Comparison of ENCODE assay signal across 8 cellular contexts in the genomic region with DNA sequence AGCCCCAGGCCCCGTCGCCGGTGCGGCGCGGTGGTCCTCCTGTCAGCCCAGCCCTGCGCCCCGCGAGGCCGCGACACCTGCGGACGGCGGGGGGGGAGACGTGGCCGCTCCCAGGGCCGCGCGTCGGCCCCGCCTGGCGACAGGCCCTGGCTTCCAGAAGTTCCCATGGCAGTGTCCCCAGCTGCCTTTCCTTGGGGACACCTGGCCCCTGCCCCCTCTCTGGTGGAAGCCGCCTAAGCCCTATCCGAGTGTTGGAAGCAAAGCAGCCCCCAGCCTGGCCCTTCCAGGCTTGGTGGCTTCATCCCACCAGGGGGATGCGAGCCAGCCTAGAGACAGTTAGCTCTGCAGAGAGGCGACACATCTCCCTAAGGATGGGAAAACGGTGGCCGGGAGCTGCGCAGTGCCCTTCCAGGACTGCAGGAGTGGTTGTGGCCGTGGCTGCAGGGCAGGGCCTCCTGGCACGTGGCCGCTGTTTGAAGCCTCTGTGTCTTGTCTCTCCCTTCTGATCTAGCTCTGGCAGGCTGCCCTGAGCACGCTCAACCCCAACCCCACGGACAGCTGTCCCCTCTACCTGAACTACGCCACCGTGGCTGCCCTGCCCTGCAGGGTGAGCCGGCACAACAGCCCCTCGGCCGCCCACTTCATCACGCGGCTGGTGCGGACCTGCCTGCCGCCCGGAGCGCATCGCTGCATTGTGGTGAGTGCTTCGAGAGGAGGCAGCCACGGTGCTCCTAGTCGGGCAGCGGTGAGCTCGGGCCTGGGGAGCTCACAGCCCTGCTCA. TPM values are rescaled to one million over a fixed set of nuclear protein-coding genes. Genes with fewer than 3 reads are reported as not detected.
DNase-seq lines count a peak whose midpoint lies in the region; ATAC-seq, FAIRE-seq and TF ChIP-seq lines count a peak whose summit lies in the region.

No MANE protein-coding gene starts in this region.

- H3K4me2 ChIP-seq in DND-41 (ENCODE audit: insufficient read depth, low read length) (peak overlapping the region; percentile 83), PC-9 (peak overlapping the region; percentile 96)

- H2AFZ ChIP-seq in DND-41 (ENCODE audit: low read depth, low read length), result peak overlapping the region; percentile 92
- peak overlapping the region; percentile 80 for H2AFZ ChIP-seq in PC-9

- H3K36me3 Mint-ChIP-seq in dendritic cell treated with granulocyte-macrophage colony-stimulating factor and Interleukin-4, amounts not matched to agents 40 ng/mL and 50 ng/mL, for 4 days (ENCODE audit: low read depth), result peaks cover 10% of the 10 kb centered on the region

- peak overlapping the region; percentile 35 to 72; a peak in 3 of 4 replicates for H3K4me3 ChIP-seq in DND-41 (ENCODE audit: low read depth in 1 of 2, low read length in 2 of 2)
- H3K4me3 ChIP-seq in PC-9, result peak overlapping the region; percentile 68
- no peak overlapping the region for H3K4me3 ChIP-seq in mucosa of descending colon

- H3K9ac ChIP-seq in DND-41 (ENCODE audit: low read depth, low read length), result peak overlapping the region; percentile 77

- H3K4me3 Mint-ChIP-seq in dendritic cell treated with granulocyte-macrophage colony-stimulating factor and Interleukin-4, amounts not matched to agents 40 ng/mL and 50 ng/mL, for 4 days, result peak overlapping the region; percentile 75

- H3K79me2 ChIP-seq in DND-41 (ENCODE audit: insufficient read depth, low read length), result peaks cover 21% of the 10 kb centered on the region
- H3K79me2 ChIP-seq in PC-9 (ENCODE audit: low read depth), result no peaks in the 10 kb centered on the region

- no peaks in the 10 kb centered on the region for H3K9me2 ChIP-seq in PC-9 (ENCODE audit: insufficient read depth)

- no peaks in the 10 kb centered on the region for H3K9me3 ChIP-seq in DND-41 (ENCODE audit: insufficient read depth, low read length, severe bottlenecking)
- H3K9me3 ChIP-seq in PC-9 (ENCODE audit: insufficient read depth, low read depth), result no peaks in the 10 kb centered on the region
- H3K9me3 ChIP-seq in mucosa of descending colon, result no peaks in the 10 kb centered on the region

- peak overlapping the region; percentile 77 for H3K27ac Mint-ChIP-seq in dendritic cell treated with granulocyte-macrophage colony-stimulating factor and Interleukin-4, amounts not matched to agents 40 ng/mL and 50 ng/mL, for 4 days

- no peaks in the 10 kb centered on the region for H3K9me3 Mint-ChIP-seq in dendritic cell treated with granulocyte-macrophage colony-stimulating factor and Interleukin-4, amounts not matched to agents 40 ng/mL and 50 ng/mL, for 4 days

- H3K27me3 ChIP-seq in DND-41 (ENCODE audit: insufficient read depth, low read length, poor library complexity), result no peaks in the 10 kb centered on the region
- no peaks in the 10 kb centered on the region for H3K27me3 ChIP-seq in PC-9 (ENCODE audit: insufficient read depth, low read depth)

- FAIRE-seq in D721Med (lab: Jason Lieb, UNC) (no peak), frontal cortex (lab: Jason Lieb, UNC) (no peak)

- H3K4me1 ChIP-seq in DND-41 (ENCODE audit: insufficient read depth, low read length), result peaks cover 28% of the 10 kb centered on the region
- H3K4me1 ChIP-seq in PC-9 (replicated peaks; ENCODE audit: insufficient read depth), result peaks cover 12% of the 10 kb centered on the region
- peaks cover 16% of the 10 kb centered on the region for H3K4me1 ChIP-seq in mucosa of descending colon (ENCODE audit: low read depth)

- H3K27ac ChIP-seq in DND-41 (ENCODE audit: low read length) (peak overlapping the region; percentile 72), PC-9 (no peak overlapping the region)

- H3K4me1 Mint-ChIP-seq in dendritic cell treated with granulocyte-macrophage colony-stimulating factor and Interleukin-4, amounts not matched to agents 40 ng/mL and 50 ng/mL, for 4 days (ENCODE audit: low read depth), result peaks cover 31% of the 10 kb centered on the region

- POLR2A ChIA-PET in PC-9 (lab: Charles Lee; ENCODE audit: unreplicated experiment), result interaction anchor here (0.6 to 0.7 kb wide), 2 partner anchors 36 to 318 kb away, joined by 3 to 5 read pairs; no protein-coding TSS in a partner anchor

- ATAC-seq in DND-41 (ENCODE audit: insufficient read depth, low read depth) (peak; percentile 51), GM21825 (IDR thresholded peaks at IDR 0.05; ENCODE audit: unreplicated experiment) (peak; percentile 22), mucosa of descending colon (peak; percentile 39), GM18858 (IDR thresholded peaks at IDR 0.05; ENCODE audit: unreplicated experiment) (no peak)

- no peaks in the 10 kb centered on the region for H3K27me3 Mint-ChIP-seq in dendritic cell treated with granulocyte-macrophage colony-stimulating factor and Interleukin-4, amounts not matched to agents 40 ng/mL and 50 ng/mL, for 4 days

- no peaks in the 10 kb centered on the region; the same call in 1 of the 2 replicates for H4K20me1 ChIP-seq in DND-41 (ENCODE audit: insufficient read depth, low read length)
- no peaks in the 10 kb centered on the region for H4K20me1 ChIP-seq in PC-9 (ENCODE audit: insufficient read depth)

- CTCF ChIA-PET in PC-9 (lab: Charles Lee), result no interaction called here

- intact Hi-C loops in PC-9 (cut with micrococcal nuclease; ENCODE audit: unreplicated experiment) (no loop called here), mucosa of descending colon (cut with DNase I, micrococcal nuclease) (no loop called here)
- intact Hi-C loops in dendritic cell treated with granulocyte-macrophage colony-stimulating factor and Interleukin-4, amounts not matched to agents 40 ng/mL and 50 ng/mL, for 4 days (cut with micrococcal nuclease), result no loop called here

- BruUV-seq in PC-9 (replicated peaks; lab: Mats Ljungman, UMichigan), result TSS peak; percentile 14

- DNase-seq in DND-41 (peak; percentile 51), PC-9 (peak in 1 of 2 experiments; percentile 19), mucosa of descending colon (peak; percentile 35 to 66 (median 66)), D721Med (ENCODE audit: insufficient read length, low spot score) (no peak), frontal cortex (ENCODE audit: low spot score in 2 of 2) (no peak)

- peaks cover 30% of the 10 kb centered on the region for H3F3A ChIP-seq in PC-9 (ENCODE audit: insufficient read depth, low read depth)

- H3K36me3 ChIP-seq in DND-41 (ENCODE audit: insufficient read depth, low read length) (peaks cover 40% of the 10 kb centered on the region), PC-9 (ENCODE audit: low read depth) (no peaks in the 10 kb centered on the region), mucosa of descending colon (ENCODE audit: low read depth) (no peaks in the 10 kb centered on the region)

- peak; percentile 14 for TF ChIP-seq CTCF in DND-41 (IDR thresholded peaks at IDR 0.05; ENCODE audit: borderline replicate concordance, extremely low read depth, low read length, poor library complexity, severe bottlenecking)
- no peak for TF ChIP-seq CTCF in PC-9 (conservative IDR thresholded peaks at IDR 0.05)
- no peak for TF ChIP-seq CTCF in mucosa of descending colon (IDR thresholded peaks at IDR 0.05)
- no peak for TF ChIP-seq CTCF in D721Med (IDR thresholded peaks at IDR 0.05; ENCODE audit: insufficient read depth, missing control alignments)

RNA-seq across cellular contexts. Expression of gene NPEPL1, which starts 0.8 kb away (rescaled TPM):
- total RNA-seq in PC-9 (2021), result 24.0 and 36.9 TPM in 2 replicates
- total RNA-seq in mucosa of descending colon, result 10 to 100 TPM; 26.8 to 41.6 (median 30.8) TPM
- total RNA-seq in frontal cortex, result 10.2 TPM

RNA-seq across cellular contexts. Expression of gene STX16, which starts 42.3 kb away (rescaled TPM):
- total RNA-seq in PC-9 (2021) (76.3 and 85.5 TPM in 2 replicates), mucosa of descending colon (10 to 100 TPM; 42.2 to 70.4 (median 43.1) TPM), frontal cortex (31.4 TPM)

Comparison
In these comparisons a context has a peak if more than half of its experiments do, and no peak if none do; other contexts are left out.
1. DNase-seq: peak in DND-41 (single experiment) and mucosa of descending colon (3 of 3); none in D721Med (single experiment) and frontal cortex (0 of 2).